33 cellular contexts compared by ENCODE assay signal in genomic region chr15:41125063-41125669, GRCh38.
"Had no signal": no experiment of that assay in that cellular context is flagged by ENCODE, and none has a peak within 500 bp of the region (broad histone marks: within the 10 kb centered on the region; RNA-seq: fewer than 3 reads in every experiment).

No MANE protein-coding gene starts in this region.

- H3K27ac ChIP-seq: brain microvascular endothelial cell, cardiac muscle cell, KMS-11, Peyer's patch, SJSA1, WERI-Rb-1 had no signal

- H3K4me1 ChIP-seq: Peyer's patch, SJSA1 had no signal

- ATAC-seq: activated CD8-positive, alpha-beta memory T cell treated with anti-CD3 and anti-CD28 coated beads, Interleukin-2, amount 10 ng/mL, durations not matched to agents 7 days and 5 days; activated naive CD8-positive, alpha-beta T cell treated with anti-CD3 and anti-CD28 coated beads, Interleukin-2, amount 50 U/mL, for 24 hours; T-cell had no signal

- DNase-seq: activated CD4-positive, alpha-beta memory T cell treated with anti-CD3 and anti-CD28 coated beads, Interleukin-2, amount 10 ng/mL, durations not matched to agents 7 days and 5 days; activated CD4-positive, alpha-beta T cell treated with anti-CD3 and anti-CD28 coated beads for 1 hour; activated CD4-positive, alpha-beta T cell treated with anti-CD3 and anti-CD28 coated beads for 48 hours; activated CD4-positive, CD25-positive, alpha-beta regulatory T cell; activated CD8-positive, alpha-beta memory T cell treated with anti-CD3 and anti-CD28 coated beads for 24 hours; activated CD8-positive, alpha-beta memory T cell treated with anti-CD3 and anti-CD28 coated beads, Interleukin-2, amount 10 ng/mL, durations not matched to agents 7 days and 5 days; activated CD8-positive, alpha-beta memory T cell treated with anti-CD3 and anti-CD28 coated beads, Interleukin-2, amount 50 U/mL, for 48 hours; activated effector memory CD4-positive, alpha-beta T cell treated with Interleukin-2 at 50 U/mL for 16 hours; activated naive CD4-positive, alpha-beta T cell treated with anti-CD3 and anti-CD28 coated beads, Interleukin-2, amount 10 ng/mL, durations not matched to agents 7 days and 5 days; activated naive CD8-positive, alpha-beta T cell treated with anti-CD3 and anti-CD28 coated beads, Interleukin-2, amount 50 U/mL, for 24 hours; activated T-cell treated with anti-CD3 and anti-CD28 coated beads, Interleukin-2, amount 50 U/mL, for 48 hours; amniotic stem cell; aorta; brain microvascular endothelial cell; MM.1S; MV-4-11; NCI-H1092; NCI-H1436 treated with DMSO at 0.1 percent for 48 hours; NCI-H1694 treated with DMSO at 0.1 percent for 48 hours; NCI-H2029; NCI-H345; NCI-H524 treated with DMSO at 0.1 percent for 48 hours; Peyer's patch; RPMI8226; SHP77 treated with DMSO at 0.1 percent for 48 hours; SK-N-SH; T-cell; T-helper 2 cell; T-helper 9 cell; WERI-Rb-1 had no signal

- H3K27me3 ChIP-seq: brain microvascular endothelial cell, cardiac muscle cell, Peyer's patch, SJSA1 had no signal

- H3K9me3 ChIP-seq: Peyer's patch, SJSA1, SK-N-SH had no signal

- H3K4me2 ChIP-seq: KMS-11, SK-N-SH had no signal

- H3K9me2 ChIP-seq: SK-N-SH had no signal

- H3K36me3 ChIP-seq: brain microvascular endothelial cell, cardiac muscle cell, Peyer's patch, SJSA1, WERI-Rb-1 had no signal

- H3K4me3 ChIP-seq: cardiac muscle cell, Peyer's patch, SJSA1 had no signal
